25 cellular contexts compared by ENCODE assay signal in genomic region chr14:80698974-80699373, GRCh38.
DNase-seq lines count a peak whose midpoint lies in the region; ATAC-seq, FAIRE-seq and TF ChIP-seq lines count a peak whose summit lies in the region.
"Had no signal": no experiment of that assay in that cellular context is flagged by ENCODE, and none has a peak within 500 bp of the region (broad histone marks: within the 10 kb centered on the region; RNA-seq: fewer than 3 reads in every experiment).

No MANE protein-coding gene starts in this region.

- H3K79me2 ChIP-seq in parathyroid adenoma, result no peaks in the 10 kb centered on the region

- ATAC-seq in pancreas, result no peak

- peaks cover 12% of the 10 kb centered on the region for H3K4me1 ChIP-seq in parathyroid adenoma
- H3K4me1 ChIP-seq in pancreas, result no peaks in the 10 kb centered on the region
- H3K4me1 ChIP-seq: BE2C, BLaER1 had no signal

- peak overlapping the region; percentile 62 for H2AFZ ChIP-seq in parathyroid adenoma

- no peak overlapping the region for H3K9ac ChIP-seq in parathyroid adenoma
- H3K9ac ChIP-seq: BLaER1 had no signal

- FAIRE-seq in pancreas (lab: Jason Lieb, UNC), result no peak
- FAIRE-seq: A204.1, GM12892, GM18507 had no signal

- no peak overlapping the region for H3K4me2 ChIP-seq in parathyroid adenoma (ENCODE audit: low read length)
- H3K4me2 ChIP-seq: BLaER1 had no signal

- H3K27me3 ChIP-seq in parathyroid adenoma (ENCODE audit: control insufficient read depth, insufficient read depth, low read length) (no peaks in the 10 kb centered on the region), pancreas (no peaks in the 10 kb centered on the region)
- H3K27me3 ChIP-seq: BE2C, BLaER1 had no signal

- WGBS in pancreas, 2 donors, result 85 to 87% methylated on average over 6 of the region's 6 CpGs

- H3K4me3 ChIP-seq in fibroblast of pulmonary artery (replicated peaks; ENCODE audit: low read depth, low read length), result no peak overlapping the region
- no peak overlapping the region for H3K4me3 ChIP-seq in parathyroid adenoma (ENCODE audit: low read depth, low read length)
- no peak overlapping the region for H3K4me3 ChIP-seq in pancreas
- H3K4me3 ChIP-seq: BLaER1, GM12878 had no signal

- H3K36me3 ChIP-seq in parathyroid adenoma (ENCODE audit: control insufficient read depth, insufficient read depth, low read length) (no peaks in the 10 kb centered on the region), pancreas (no peaks in the 10 kb centered on the region)
- H3K36me3 ChIP-seq: BE2C had no signal

- no peaks in the 10 kb centered on the region for H3K9me3 ChIP-seq in parathyroid adenoma (ENCODE audit: control insufficient read depth, low read length)
- H3K9me3 ChIP-seq in pancreas, result no peaks in the 10 kb centered on the region
- H3K9me3 ChIP-seq: BE2C, BLaER1 had no signal

- intact Hi-C loops in pancreas (cut with DNase I), result no loop called here

- no peak for TF ChIP-seq CTCF in fibroblast of pulmonary artery (IDR thresholded peaks at IDR 0.05; ENCODE audit: low read length, missing control alignments)
- TF ChIP-seq CTCF in parathyroid adenoma (IDR thresholded peaks at IDR 0.05), result no peak
- TF ChIP-seq CTCF in pancreas (IDR thresholded peaks at IDR 0.05), result no peak

- DNase-seq in fibroblast of pulmonary artery (ENCODE audit: low read depth) (peak; percentile 3), RPMI8226 (no peak), cerebellar cortex (ENCODE audit: low spot score) (no peak), pancreas (no peak)
- DNase-seq: 8988T; ACHN; BE2C; C1 segment of cervical spinal cord; CD4-positive, alpha-beta memory T cell; CD4-positive, CD25-positive, alpha-beta regulatory T cell; CD8-positive, alpha-beta memory T cell; COR-L47; DMS 273 treated with DMSO at 0.1 percent for 48 hours; DMS153; DMS53; DMS79; DND-41; EL; GDM1 had no signal

- H3K27ac ChIP-seq in parathyroid adenoma, result peak overlapping the region; percentile 5
- no peak overlapping the region for H3K27ac ChIP-seq in pancreas
- H3K27ac ChIP-seq: BLaER1 had no signal
